In genomic region chr3:143329567-143330164, GRCh38 we compare ENCODE assay signal across 11 cellular contexts.
DNase-seq lines count a peak whose midpoint lies in the region; ATAC-seq and TF ChIP-seq lines count a peak whose summit lies in the region.
"Had no signal": no experiment of that assay in that cellular context is flagged by ENCODE, and none has a peak within 500 bp of the region (broad histone marks: within the 10 kb centered on the region; RNA-seq: fewer than 3 reads in every experiment).

No MANE protein-coding gene starts in this region.

- H3K9me3 ChIP-seq in gastroesophageal sphincter: no peaks in the 10 kb centered on the region
- H3K9me3 ChIP-seq: upper lobe of left lung had no signal

- no peaks in the 10 kb centered on the region for H3K9me3 Mint-ChIP-seq in progenitor cell of endocrine pancreas (ENCODE audit: low read depth)
- no peaks in the 10 kb centered on the region for H3K9me3 Mint-ChIP-seq in stimulated activated naive CD8-positive, alpha-beta T cell treated with anti-CD3 and anti-CD28 coated beads, Interleukin-15, amount 100 ng/mL, for 72 hours
- H3K9me3 Mint-ChIP-seq: T-helper 1 cell treated with Interleukin-12 subunit alpha and Interleukin-12 subunit beta and Interleukin-4 antibody, amounts not matched to agents 30 μg/mL and 1 μg/mL, for 36 hours had no signal

- H3K27ac ChIP-seq in gastroesophageal sphincter: no peak overlapping the region
- H3K27ac ChIP-seq: brain microvascular endothelial cell, upper lobe of left lung had no signal

- peaks cover 0 to 28% (median 3%) of the 10 kb centered on the region in 3 donors for H3K4me1 ChIP-seq in gastroesophageal sphincter
- H3K4me1 ChIP-seq: upper lobe of left lung had no signal

- H3K27ac Mint-ChIP-seq in progenitor cell of endocrine pancreas: peak overlapping the region; percentile 11
- peak overlapping the region in 1 of 2 donors; percentile 72 for H3K27ac Mint-ChIP-seq in stimulated activated naive CD8-positive, alpha-beta T cell treated with anti-CD3 and anti-CD28 coated beads, Interleukin-15, amount 100 ng/mL, for 72 hours
- H3K27ac Mint-ChIP-seq: T-helper 1 cell treated with Interleukin-12 subunit alpha and Interleukin-12 subunit beta and Interleukin-4 antibody, amounts not matched to agents 30 μg/mL and 1 μg/mL, for 36 hours had no signal

- H3K27me3 ChIP-seq in gastroesophageal sphincter: no peaks in the 10 kb centered on the region
- H3K27me3 ChIP-seq: brain microvascular endothelial cell, upper lobe of left lung had no signal

- ATAC-seq in gastroesophageal sphincter (peak; percentile 32), GM21723 (IDR thresholded peaks at IDR 0.05; ENCODE audit: unreplicated experiment) (no peak)
- no peak for ATAC-seq in stimulated activated naive CD8-positive, alpha-beta T cell treated with anti-CD3 and anti-CD28 coated beads, Interleukin-15, amount 100 ng/mL, for 72 hours

- H3K4me1 Mint-ChIP-seq in progenitor cell of endocrine pancreas (ENCODE audit: low read depth): peaks cover 6% of the 10 kb centered on the region
- peaks cover 9% of the 10 kb centered on the region for H3K4me1 Mint-ChIP-seq in stimulated activated naive CD8-positive, alpha-beta T cell treated with anti-CD3 and anti-CD28 coated beads, Interleukin-15, amount 100 ng/mL, for 72 hours

- no peak overlapping the region for H3K4me3 Mint-ChIP-seq in progenitor cell of endocrine pancreas (ENCODE audit: low read depth)
- H3K4me3 Mint-ChIP-seq in stimulated activated naive CD8-positive, alpha-beta T cell treated with anti-CD3 and anti-CD28 coated beads, Interleukin-15, amount 100 ng/mL, for 72 hours: no peak overlapping the region
- H3K4me3 Mint-ChIP-seq: T-helper 1 cell treated with Interleukin-12 subunit alpha and Interleukin-12 subunit beta and Interleukin-4 antibody, amounts not matched to agents 30 μg/mL and 1 μg/mL, for 36 hours had no signal

- TF ChIP-seq POLR2A in gastroesophageal sphincter (IDR thresholded peaks at IDR 0.05): no peak

- no peak for TF ChIP-seq EP300 in gastroesophageal sphincter (IDR thresholded peaks at IDR 0.05)

- no peak for TF ChIP-seq CTCF in gastroesophageal sphincter (IDR thresholded peaks at IDR 0.05)
- TF ChIP-seq CTCF in progenitor cell of endocrine pancreas (IDR thresholded peaks at IDR 0.05; ENCODE audit: unreplicated experiment): no peak

- H3K36me3 ChIP-seq in gastroesophageal sphincter: no peaks in the 10 kb centered on the region
- H3K36me3 ChIP-seq: brain microvascular endothelial cell, upper lobe of left lung had no signal

- DNase-seq in KBM-7 (peak; percentile 20), SK-N-DZ (ENCODE audit: low spot score) (peak; percentile 33), progenitor cell of endocrine pancreas (ENCODE audit: low spot score, unreplicated experiment) (no peak), hepatic stellate cell (ENCODE audit: low spot score) (no peak)
- no peak for DNase-seq in stimulated activated naive CD8-positive, alpha-beta T cell treated with anti-CD3 and anti-CD28 coated beads, Interleukin-15, amount 100 ng/mL, for 72 hours
- no peak for DNase-seq in activated CD4-positive, alpha-beta T cell treated with anti-CD3 and anti-CD28 coated beads for 4 hours
- DNase-seq: brain microvascular endothelial cell had no signal

- no peak overlapping the region for H3K4me3 ChIP-seq in gastroesophageal sphincter
- H3K4me3 ChIP-seq: upper lobe of left lung had no signal

- in situ Hi-C loops in KBM-7 (cut with MboI; ENCODE audit: low pct_unique_long_range_greater_than_20kb, low sequenced_read_pairs): no loop called here

- peaks cover 3% of the 10 kb centered on the region for H3K27me3 Mint-ChIP-seq in progenitor cell of endocrine pancreas
- no peaks in the 10 kb centered on the region for H3K27me3 Mint-ChIP-seq in stimulated activated naive CD8-positive, alpha-beta T cell treated with anti-CD3 and anti-CD28 coated beads, Interleukin-15, amount 100 ng/mL, for 72 hours

- WGBS in gastroesophageal sphincter (ENCODE audit: low coverage in 1 of 2), 2 donors: 23 to 36% methylated on average over 6 to 17 of the region's 19 CpGs

- H3K36me3 Mint-ChIP-seq in progenitor cell of endocrine pancreas (ENCODE audit: insufficient read depth): no peaks in the 10 kb centered on the region

Comparison
In these comparisons a context has a peak if more than half of its experiments do, and no peak if none do; other contexts are left out.
1. DNase-seq: peak in KBM-7 (single experiment) and SK-N-DZ (single experiment); none in progenitor cell of endocrine pancreas (single experiment), stimulated activated naive CD8-positive, alpha-beta T cell treated with anti-CD3 and anti-CD28 coated beads, Interleukin-15, amount 100 ng/mL, for 72 hours (0 of 2), hepatic stellate cell (single experiment) and activated CD4-positive, alpha-beta T cell treated with anti-CD3 and anti-CD28 coated beads for 4 hours (0 of 2).